7 cellular contexts compared by ENCODE assay signal in genomic region chr5:59433174-59433573, GRCh38.
"Had no signal": no experiment of that assay in that cellular context is flagged by ENCODE, and none has a peak within 500 bp of the region (broad histone marks: within the 10 kb centered on the region; RNA-seq: fewer than 3 reads in every experiment).

No MANE protein-coding gene starts in this region.

- H3K4me2 ChIP-seq: GM23338 had no signal

- H3K27me3 Mint-ChIP-seq: IgD-negative memory B cell had no signal

- DNase-seq: H9, HCEC 1CT had no signal

- H3K4me1 Mint-ChIP-seq: GM23338 had no signal

- H3K27ac Mint-ChIP-seq: GM23338, H9 had no signal

- ATAC-seq: GM23338 had no signal

- H2AFZ ChIP-seq: GM23338 had no signal

- FAIRE-seq: H1, H54, HTR-8/SVneo had no signal

- H3K4me3 ChIP-seq: GM23338 had no signal

- H3K9me3 Mint-ChIP-seq: GM23338, H9 had no signal

- H3K4me3 Mint-ChIP-seq: GM23338, H9, IgD-negative memory B cell had no signal
